2 cellular contexts compared by ENCODE assay signal in genomic region chrX:134608153-134608552, GRCh38.
TF ChIP-seq lines count a peak whose summit lies in the region.

No MANE protein-coding gene starts in this region.

TF ChIP-seq in HEK293, 187 proteins besides CTCF, POLR2A, EP300 and RAD21 (continued from another document):
- TF ChIP-seq, protein P1, sequence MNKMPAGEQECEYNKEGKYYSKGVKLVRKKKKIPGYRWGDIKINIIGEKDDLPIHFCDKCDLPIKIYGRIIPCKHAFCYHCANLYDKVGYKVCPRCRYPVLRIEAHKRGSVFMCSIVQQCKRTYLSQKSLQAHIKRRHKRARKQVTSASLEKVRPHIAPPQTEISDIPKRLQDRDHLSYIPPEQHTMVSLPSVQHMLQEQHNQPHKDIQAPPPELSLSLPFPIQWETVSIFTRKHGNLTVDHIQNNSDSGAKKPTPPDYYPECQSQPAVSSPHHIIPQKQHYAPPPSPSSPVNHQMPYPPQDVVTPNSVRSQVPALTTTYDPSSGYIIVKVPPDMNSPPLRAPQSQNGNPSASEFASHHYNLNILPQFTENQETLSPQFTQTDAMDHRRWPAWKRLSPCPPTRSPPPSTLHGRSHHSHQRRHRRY (tag by site-specific recombination; IDR thresholded peaks at IDR 0.05): no peak
- TF ChIP-seq ZNF549 (tag by site-specific recombination; IDR thresholded peaks at IDR 0.05): no peak
- TF ChIP-seq MZF1 (tag by site-specific recombination; IDR thresholded peaks at IDR 0.05; ENCODE audit: borderline replicate concordance): no peak
- TF ChIP-seq ZEB2 (tag by site-specific recombination; IDR thresholded peaks at IDR 0.05): no peak

TF ChIP-seq in K562, 482 proteins besides CTCF, POLR2A, EP300 and RAD21 (continued from another document):
- no peak for TF ChIP-seq ZNF551 (CRISPR knock-in tag; IDR thresholded peaks at IDR 0.05)
TF ChIP-seq in K562: peak in this region for 2.
